8 cellular contexts compared by ENCODE assay signal in genomic region chr19:13906910-13907309, GRCh38. TPM values are rescaled to one million over a fixed set of nuclear protein-coding genes. Genes with fewer than 3 reads are reported as not detected.
DNase-seq lines count a peak whose midpoint lies in the region; ATAC-seq and TF ChIP-seq lines count a peak whose summit lies in the region.

No MANE protein-coding gene starts in this region.

- intact Hi-C loops in activated CD4-positive, alpha-beta T cell treated with anti-CD3 and anti-CD28 coated beads, Interleukin-2, amount 10 ng/mL, durations not matched to agents 24 days and 14 days (cut with micrococcal nuclease) = loop anchor here (1.0 to 2.0 kb wide), 3 partner anchors 26 to 99 kb away; partner anchors contain the start of genes DCAF15 and RFX1

- H3K27ac Mint-ChIP-seq in activated CD4-positive, alpha-beta T cell treated with anti-CD3 and anti-CD28 coated beads, Interleukin-2, amount 10 ng/mL, durations not matched to agents 24 days and 14 days = peak overlapping the region; percentile 76
- peak overlapping the region; percentile 82 for H3K27ac Mint-ChIP-seq in activated naive CD8-positive, alpha-beta T cell treated with anti-CD3 and anti-CD28 coated beads, Interleukin-2, amount 10 ng/mL, durations not matched to agents 7 days and 5 days

- H3K36me3 Mint-ChIP-seq in activated CD4-positive, alpha-beta T cell treated with anti-CD3 and anti-CD28 coated beads, Interleukin-2, amount 10 ng/mL, durations not matched to agents 24 days and 14 days (ENCODE audit: low read depth) = peaks cover 16% of the 10 kb centered on the region
- peaks cover 10% of the 10 kb centered on the region for H3K36me3 Mint-ChIP-seq in activated naive CD8-positive, alpha-beta T cell treated with anti-CD3 and anti-CD28 coated beads, Interleukin-2, amount 10 ng/mL, durations not matched to agents 7 days and 5 days

- peak overlapping the region; percentile 86 for H3K4me3 ChIP-seq in kidney epithelial cell (ENCODE audit: low read depth, low read length)
- H3K4me3 ChIP-seq in thoracic aorta = peak overlapping the region; percentile 78

- no peak overlapping the region for H3K27ac ChIP-seq in thoracic aorta

- H3K27me3 Mint-ChIP-seq in activated CD4-positive, alpha-beta T cell treated with anti-CD3 and anti-CD28 coated beads, Interleukin-2, amount 10 ng/mL, durations not matched to agents 24 days and 14 days = no peaks in the 10 kb centered on the region
- H3K27me3 Mint-ChIP-seq in activated naive CD8-positive, alpha-beta T cell treated with anti-CD3 and anti-CD28 coated beads, Interleukin-2, amount 10 ng/mL, durations not matched to agents 7 days and 5 days = no peaks in the 10 kb centered on the region

- peaks cover 15% of the 10 kb centered on the region for H3K4me1 Mint-ChIP-seq in activated CD4-positive, alpha-beta T cell treated with anti-CD3 and anti-CD28 coated beads, Interleukin-2, amount 10 ng/mL, durations not matched to agents 24 days and 14 days
- H3K4me1 Mint-ChIP-seq in activated naive CD8-positive, alpha-beta T cell treated with anti-CD3 and anti-CD28 coated beads, Interleukin-2, amount 10 ng/mL, durations not matched to agents 7 days and 5 days = peaks cover 24% of the 10 kb centered on the region

- H3K9me3 Mint-ChIP-seq in activated CD4-positive, alpha-beta T cell treated with anti-CD3 and anti-CD28 coated beads, Interleukin-2, amount 10 ng/mL, durations not matched to agents 24 days and 14 days = no peaks in the 10 kb centered on the region
- no peaks in the 10 kb centered on the region for H3K9me3 Mint-ChIP-seq in activated naive CD8-positive, alpha-beta T cell treated with anti-CD3 and anti-CD28 coated beads, Interleukin-2, amount 10 ng/mL, durations not matched to agents 7 days and 5 days

- peaks cover 7 to 16% of the 10 kb centered on the region in 2 donors for H3K4me1 ChIP-seq in thoracic aorta (ENCODE audit: control insufficient read depth in 1 of 2, low read depth in 2 of 2)

- peak overlapping the region; percentile 84 for H3K4me3 Mint-ChIP-seq in activated CD4-positive, alpha-beta T cell treated with anti-CD3 and anti-CD28 coated beads, Interleukin-2, amount 10 ng/mL, durations not matched to agents 24 days and 14 days
- peak overlapping the region; percentile 86 for H3K4me3 Mint-ChIP-seq in activated naive CD8-positive, alpha-beta T cell treated with anti-CD3 and anti-CD28 coated beads, Interleukin-2, amount 10 ng/mL, durations not matched to agents 7 days and 5 days

- H3K9me3 ChIP-seq in thoracic aorta = no peaks in the 10 kb centered on the region

- POLR2A ChIA-PET in activated naive CD8-positive, alpha-beta T cell treated with anti-CD3 and anti-CD28 coated beads, Interleukin-2, amount 10 ng/mL, durations not matched to agents 7 days and 5 days (lab: Charles Lee) = interaction anchor here (0.9 to 1.7 kb wide), 2 partner anchors 25 to 45 kb away, joined by 3 to 7 read pairs; partner anchors contain the start of gene DCAF15

- no peak for TF ChIP-seq CTCF in kidney epithelial cell (IDR thresholded peaks at IDR 0.05; ENCODE audit: insufficient read depth, low read length, poor library complexity, severe bottlenecking)
- no peak for TF ChIP-seq CTCF in thoracic aorta (IDR thresholded peaks at IDR 0.05)

- H3K27me3 ChIP-seq in kidney epithelial cell (ENCODE audit: control insufficient read depth, insufficient read depth, low read length) (no peaks in the 10 kb centered on the region), thoracic aorta (replicated peaks; ENCODE audit: insufficient read depth) (no peaks in the 10 kb centered on the region)

- H3K36me3 ChIP-seq in kidney epithelial cell (ENCODE audit: control insufficient read depth, insufficient read depth, low read length) (peaks cover 2% of the 10 kb centered on the region), thoracic aorta (peaks cover 8% of the 10 kb centered on the region)

- ATAC-seq in activated naive CD8-positive, alpha-beta T cell treated with anti-CD3 and anti-CD28 coated beads, Interleukin-2, amount 10 ng/mL, durations not matched to agents 7 days and 5 days (ENCODE audit: low read depth) = no peak
- ATAC-seq in thoracic aorta (ENCODE audit: insufficient number of reproducible peaks, low FRiP score, low read depth) = no peak

- no peak for DNase-seq in activated CD4-positive, alpha-beta T cell treated with anti-CD3 and anti-CD28 coated beads, Interleukin-2, amount 10 ng/mL, durations not matched to agents 24 days and 14 days
- no peak for DNase-seq in activated CD4-positive, alpha-beta T cell treated with anti-CD3 and anti-CD28 coated beads for 4 hours
- DNase-seq in activated naive CD8-positive, alpha-beta T cell treated with anti-CD3 and anti-CD28 coated beads, Interleukin-2, amount 10 ng/mL, durations not matched to agents 7 days and 5 days = no peak
- DNase-seq in kidney epithelial cell (ENCODE audit: low read depth) = no peak
- DNase-seq in thoracic aorta (ENCODE audit: low spot score) = no peak
- DNase-seq in globus pallidus (ENCODE audit: low spot score) = no peak
- DNase-seq in NCI-H2196 (lab: John Stamatoyannopoulos, UW; ENCODE audit: unreplicated experiment) = no peak
- DNase-seq in mesenteric fat pad (ENCODE audit: low spot score) = no peak

RNA-seq across cellular contexts. Expression of gene CC2D1A, which starts 0.9 kb away (rescaled TPM):
- total RNA-seq in activated CD4-positive, alpha-beta T cell treated with anti-CD3 and anti-CD28 coated beads, Interleukin-2, amount 10 ng/mL, durations not matched to agents 24 days and 14 days = 38.5 and 39.4 TPM in 2 replicates
- total RNA-seq in activated naive CD8-positive, alpha-beta T cell treated with anti-CD3 and anti-CD28 coated beads, Interleukin-2, amount 10 ng/mL, durations not matched to agents 7 days and 5 days = 10 to 100 TPM; 34.7 to 34.8 TPM
- total RNA-seq in kidney epithelial cell (26.5 and 32.0 TPM in 2 replicates), thoracic aorta (10 to 100 TPM; 29.5 to 38.7 TPM), mesenteric fat pad (30.2 TPM)

RNA-seq across cellular contexts. Expression of gene BRME1, which starts 1.0 kb away (rescaled TPM):
- 16.2 and 18.6 TPM in 2 replicates for total RNA-seq in activated CD4-positive, alpha-beta T cell treated with anti-CD3 and anti-CD28 coated beads, Interleukin-2, amount 10 ng/mL, durations not matched to agents 24 days and 14 days
- total RNA-seq in activated naive CD8-positive, alpha-beta T cell treated with anti-CD3 and anti-CD28 coated beads, Interleukin-2, amount 10 ng/mL, durations not matched to agents 7 days and 5 days = 1 to 10 TPM; 5.5 to 7.2 TPM
- total RNA-seq in kidney epithelial cell (1.7 and 2.5 TPM in 2 replicates), thoracic aorta (1 to 10 TPM in 1 of 2 donors, not detected in 1; 3.7 TPM), mesenteric fat pad (0.67 TPM)

RNA-seq across cellular contexts. Expression of gene NANOS3, which starts 30.0 kb away (rescaled TPM):
- total RNA-seq in activated CD4-positive, alpha-beta T cell treated with anti-CD3 and anti-CD28 coated beads, Interleukin-2, amount 10 ng/mL, durations not matched to agents 24 days and 14 days = 1.4 and 1.9 TPM in 2 replicates
- total RNA-seq in activated naive CD8-positive, alpha-beta T cell treated with anti-CD3 and anti-CD28 coated beads, Interleukin-2, amount 10 ng/mL, durations not matched to agents 7 days and 5 days = 1 to 10 TPM in 1 of 2 experiments, not detected in 1; 2.3 TPM
- total RNA-seq in kidney epithelial cell = 0.68 TPM in 1 of 2 replicates, not detected in the other
- total RNA-seq in thoracic aorta = not detected
- total RNA-seq in mesenteric fat pad = not detected

RNA-seq across cellular contexts. Expression of gene PODNL1, which starts 31.3 kb away (rescaled TPM):
- total RNA-seq in activated CD4-positive, alpha-beta T cell treated with anti-CD3 and anti-CD28 coated beads, Interleukin-2, amount 10 ng/mL, durations not matched to agents 24 days and 14 days = not detected in 2 replicates
- total RNA-seq in activated naive CD8-positive, alpha-beta T cell treated with anti-CD3 and anti-CD28 coated beads, Interleukin-2, amount 10 ng/mL, durations not matched to agents 7 days and 5 days = 1 to 10 TPM; 1.2 to 1.4 TPM
- total RNA-seq in kidney epithelial cell (not detected in 2 replicates), thoracic aorta (1 to 10 TPM; 3.5 to 9.9 TPM), mesenteric fat pad (0.93 TPM)

RNA-seq across cellular contexts. Expression of gene DCAF15, which starts 45.4 kb away (rescaled TPM):
- total RNA-seq in activated CD4-positive, alpha-beta T cell treated with anti-CD3 and anti-CD28 coated beads, Interleukin-2, amount 10 ng/mL, durations not matched to agents 24 days and 14 days = 61.5 and 63.2 TPM in 2 replicates
- total RNA-seq in activated naive CD8-positive, alpha-beta T cell treated with anti-CD3 and anti-CD28 coated beads, Interleukin-2, amount 10 ng/mL, durations not matched to agents 7 days and 5 days = 100 to 1,000 TPM; 105 to 106 TPM
- total RNA-seq in kidney epithelial cell = 23.7 and 37.2 TPM in 2 replicates
- total RNA-seq in thoracic aorta = 10 to 100 TPM; 12.6 to 31.4 TPM
- total RNA-seq in mesenteric fat pad = 17.5 TPM
